15 cellular contexts compared by ENCODE assay signal in the genomic region with DNA sequence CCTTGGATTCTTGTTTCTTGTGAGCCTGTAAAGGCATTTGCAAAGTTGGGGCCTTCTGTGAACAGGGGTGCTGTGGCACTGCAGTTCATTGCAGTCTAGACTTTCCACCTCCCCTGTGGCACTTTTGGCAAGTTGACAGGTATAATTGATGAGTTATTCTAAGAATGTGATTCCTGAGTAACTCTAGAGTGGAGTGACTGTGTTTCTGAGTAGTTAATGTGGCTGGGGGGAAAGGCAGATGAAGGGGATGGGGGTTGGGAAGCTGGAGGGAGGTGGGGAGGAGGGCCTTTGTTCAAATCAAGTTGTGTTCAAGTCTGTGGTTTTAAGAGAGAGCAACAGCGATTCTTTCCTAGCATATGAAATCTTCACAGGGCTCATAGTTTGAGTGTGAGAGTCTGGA. TPM values are rescaled to one million over a fixed set of nuclear protein-coding genes. Genes with fewer than 3 reads are reported as not detected.
DNase-seq lines count a peak whose midpoint lies in the region; ATAC-seq and TF ChIP-seq lines count a peak whose summit lies in the region.
"Had no signal": no experiment of that assay in that cellular context is flagged by ENCODE, and none has a peak within 500 bp of the region (broad histone marks: within the 10 kb centered on the region; RNA-seq: fewer than 3 reads in every experiment).

No MANE protein-coding gene starts in this region.

- peak overlapping the region in 1 of 2 experiments; percentile 44 for H2BK12ac ChIP-seq in mesenchymal stem cell (ENCODE audit: low read length in 2 of 2)

- H2BK5ac ChIP-seq in mesenchymal stem cell (ENCODE audit: low read depth, low read length, poor library complexity, severe bottlenecking): no peak overlapping the region

- in situ Hi-C loops in mammary epithelial cell (cut with MboI; ENCODE audit: low sequenced_read_pairs in 2 of 2): no loop called here

- no peaks in the 10 kb centered on the region for H3K36me3 ChIP-seq in mammary epithelial cell (ENCODE audit: insufficient read depth, low read length)
- H3K36me3 ChIP-seq in body of pancreas (replicated peaks in 1 of 2; ENCODE audit: insufficient read depth in 1 of 2, low read depth in 2 of 2): no peaks in the 10 kb centered on the region
- peaks cover 0 to 18% of the 10 kb centered on the region in 2 experiments for H3K36me3 ChIP-seq in mesenchymal stem cell (ENCODE audit: control insufficient read depth in 1 of 2, insufficient read depth in 2 of 2, low read depth in 1 of 2, low read length in 2 of 2)
- no peaks in the 10 kb centered on the region for H3K36me3 ChIP-seq in uterus

- H2AFZ ChIP-seq in mammary epithelial cell (ENCODE audit: low read depth, low read length): no peak overlapping the region
- no peak overlapping the region for H2AFZ ChIP-seq in mesenchymal stem cell (ENCODE audit: low read depth, low read length)

- H3K9ac ChIP-seq in mammary epithelial cell (ENCODE audit: insufficient read depth, low read length) (no peak overlapping the region), mesenchymal stem cell (ENCODE audit: low read length) (no peak overlapping the region)

- peaks cover 6% of the 10 kb centered on the region for H3K4me1 Mint-ChIP-seq in MCF 10A (ENCODE audit: insufficient read depth, unreplicated experiment)
- H3K4me1 Mint-ChIP-seq: activated naive CD4-positive, alpha-beta T cell treated with anti-CD3 and anti-CD28 coated beads, Interleukin-2, amount 50 U/mL, for 24 hours had no signal

- no TSS peak for BruUV-seq in MCF 10A (replicated peaks; lab: Mats Ljungman, UMichigan)
- BruUV-seq in mammary epithelial cell (replicated peaks; lab: Mats Ljungman, UMichigan): no TSS peak

- H3K9me3 ChIP-seq in mammary epithelial cell (replicated peaks; ENCODE audit: insufficient read depth, low read length) (no peaks in the 10 kb centered on the region), body of pancreas (no peaks in the 10 kb centered on the region), mesenchymal stem cell (ENCODE audit: control insufficient read depth, low read length) (no peaks in the 10 kb centered on the region), uterus (no peaks in the 10 kb centered on the region)

- POLR2A ChIA-PET in MCF 10A (lab: Yijun Ruan, JAX): interaction anchor here (1.3 kb wide), 1 partner anchor 15 kb away, joined by 3 read pairs; no protein-coding TSS in a partner anchor

- H3K27ac ChIP-seq in mammary epithelial cell (ENCODE audit: insufficient read depth, low read depth, low read length) (no peak overlapping the region), body of pancreas (peak overlapping the region; percentile 22 to 70 (median 62)), mesenchymal stem cell (ENCODE audit: low read length, poor library complexity, severe bottlenecking) (peak overlapping the region; percentile 65), uterus (peak overlapping the region; percentile 88 to 94)

- H3K27ac Mint-ChIP-seq in MCF 10A (ENCODE audit: low read depth, unreplicated experiment): no peak overlapping the region
- H3K27ac Mint-ChIP-seq: activated naive CD4-positive, alpha-beta T cell treated with anti-CD3 and anti-CD28 coated beads, Interleukin-2, amount 50 U/mL, for 24 hours; T-helper 2 cell treated with Interferon-gamma antibody and Interleukin-4, amounts not matched to agents 5 μg/mL and 100 μg/mL, for 36 hours had no signal

- no peak overlapping the region for H3K4ac ChIP-seq in mesenchymal stem cell (ENCODE audit: low read depth in 1 of 2, low read length in 2 of 2)

- H3K79me2 ChIP-seq in mammary epithelial cell (ENCODE audit: insufficient read depth, low read length): no peaks in the 10 kb centered on the region

- no peak overlapping the region for H2BK120ac ChIP-seq in mesenchymal stem cell (ENCODE audit: low read depth, low read length)

- H3K4me1 ChIP-seq in mammary epithelial cell (ENCODE audit: insufficient read depth, low read length) (peaks cover 3% of the 10 kb centered on the region), body of pancreas (peaks cover 75% of the 10 kb centered on the region), mesenchymal stem cell (ENCODE audit: control insufficient read depth, insufficient read depth, low read depth, low read length) (peaks cover 13% of the 10 kb centered on the region), uterus (peaks cover 6 to 17% of the 10 kb centered on the region in 2 donors)

- no peak overlapping the region for H3K4me3 ChIP-seq in mammary epithelial cell (replicated peaks in 1 of 3; ENCODE audit: insufficient read depth in 1 of 3, low read depth in 2 of 3, low read length in 3 of 3)
- H3K4me3 ChIP-seq in body of pancreas: no peak overlapping the region
- H3K4me3 ChIP-seq in mesenchymal stem cell (ENCODE audit: insufficient read depth in 1 of 2, low read depth in 1 of 2, low read length in 2 of 2): no peak overlapping the region
- no peak overlapping the region for H3K4me3 ChIP-seq in uterus

- H2AK5ac ChIP-seq in mesenchymal stem cell (ENCODE audit: low read length, severe bottlenecking): no peak overlapping the region

- no peak overlapping the region for H3K23ac ChIP-seq in mesenchymal stem cell (ENCODE audit: low read length in 2 of 2)

- no peak overlapping the region for H2BK15ac ChIP-seq in mesenchymal stem cell (ENCODE audit: low read depth, poor library complexity, severe bottlenecking)

- H4K91ac ChIP-seq in mesenchymal stem cell (ENCODE audit: low read length): no peak overlapping the region

- H4K20me1 ChIP-seq in mammary epithelial cell (ENCODE audit: insufficient read depth, low read length): no peaks in the 10 kb centered on the region

- intact Hi-C loops in MCF 10A (cut with micrococcal nuclease) (no loop called here), mammary epithelial cell (cut with micrococcal nuclease) (no loop called here), body of pancreas (cut with DNase I) (no loop called here), uterus (cut with DNase I; ENCODE audit: low total_unique reads) (no loop called here)

- no peaks in the 10 kb centered on the region for H3K9me3 Mint-ChIP-seq in MCF 10A (ENCODE audit: unreplicated experiment)
- H3K9me3 Mint-ChIP-seq: activated naive CD4-positive, alpha-beta T cell treated with anti-CD3 and anti-CD28 coated beads, Interleukin-2, amount 50 U/mL, for 24 hours; T-helper 2 cell treated with Interferon-gamma antibody and Interleukin-4, amounts not matched to agents 5 μg/mL and 100 μg/mL, for 36 hours had no signal

- H3K36me3 Mint-ChIP-seq in MCF 10A (ENCODE audit: insufficient read depth, unreplicated experiment): no peaks in the 10 kb centered on the region
- H3K36me3 Mint-ChIP-seq: activated naive CD4-positive, alpha-beta T cell treated with anti-CD3 and anti-CD28 coated beads, Interleukin-2, amount 50 U/mL, for 24 hours had no signal

- TF ChIP-seq POLR2A in body of pancreas (IDR thresholded peaks at IDR 0.05): no peak
- TF ChIP-seq POLR2A in uterus (IDR thresholded peaks at IDR 0.05): no peak

- CTCF ChIA-PET in MCF 10A (lab: Yijun Ruan, JAX) (no interaction called here), mammary epithelial cell (lab: Charles Lee; ENCODE audit: low non-redundant PET) (no interaction called here)

- no peak overlapping the region for H3K4me2 ChIP-seq in mammary epithelial cell (ENCODE audit: insufficient read depth, low read depth, low read length)
- peak overlapping the region; percentile 34 for H3K4me2 ChIP-seq in mesenchymal stem cell (ENCODE audit: low read length, poor library complexity, severe bottlenecking)

- peak; percentile 24 for DNase-seq in MCF 10A (ENCODE audit: unreplicated experiment)
- no peak for DNase-seq in mammary epithelial cell
- DNase-seq in body of pancreas: no peak
- DNase-seq in mesenchymal stem cell: peak; percentile 44
- no peak for DNase-seq in uterus
- no peak for DNase-seq in middle frontal gyrus (ENCODE audit: extremely low spot score, low spot score)
- no peak for DNase-seq in NCI-H524 (lab: John Stamatoyannopoulos, UW)
- DNase-seq: activated CD8-positive, alpha-beta memory T cell treated with anti-CD3 and anti-CD28 coated beads for 24 hours; DND-41; NCI-H187; stimulated activated CD4-positive, alpha-beta T cell treated with anti-CD3 and anti-CD28 coated beads, Interleukin-12 subunit alpha, Interleukin-12 subunit beta, amount 100 ng/mL, for 4 hours; stimulated activated CD8-positive, alpha-beta memory T cell treated with anti-CD3 and anti-CD28 coated beads, Interleukin-4, amount 100 ng/mL, for 48 hours had no signal

- H3K27me3 Mint-ChIP-seq in MCF 10A (ENCODE audit: insufficient read depth, unreplicated experiment): no peaks in the 10 kb centered on the region

- no peaks in the 10 kb centered on the region for H3K27me3 ChIP-seq in mammary epithelial cell (ENCODE audit: insufficient read depth, low read length)
- H3K27me3 ChIP-seq in body of pancreas: no peaks in the 10 kb centered on the region
- no peaks in the 10 kb centered on the region for H3K27me3 ChIP-seq in mesenchymal stem cell (ENCODE audit: control insufficient read depth in 1 of 2, insufficient read depth in 1 of 2, low read length in 2 of 2)
- H3K27me3 ChIP-seq in uterus: no peaks in the 10 kb centered on the region

- H4K8ac ChIP-seq in mesenchymal stem cell (ENCODE audit: low read length): peak overlapping the region; percentile 31

- WGBS in mammary epithelial cell (ENCODE audit: low coverage, missing lambda C conversion rate): 20% methylated on average over 1 of the region's 1 CpG
- 50 to 73% methylated on average over 1 of the region's 1 CpG for WGBS in body of pancreas, 2 donors
- WGBS in mesenchymal stem cell: 50% methylated on average over 1 of the region's 1 CpG

- H3K14ac ChIP-seq in mesenchymal stem cell (ENCODE audit: low read length in 2 of 2): no peak overlapping the region

- dilution Hi-C loops in mammary epithelial cell (cut with HindIII; ENCODE audit: low sequenced_read_pairs): no loop called here

- no peak overlapping the region for H3K4me3 Mint-ChIP-seq in MCF 10A (ENCODE audit: unreplicated experiment)
- H3K4me3 Mint-ChIP-seq: activated naive CD4-positive, alpha-beta T cell treated with anti-CD3 and anti-CD28 coated beads, Interleukin-2, amount 50 U/mL, for 24 hours; T-helper 2 cell treated with Interferon-gamma antibody and Interleukin-4, amounts not matched to agents 5 μg/mL and 100 μg/mL, for 36 hours had no signal

- H3K79me1 ChIP-seq in mesenchymal stem cell (replicated peaks; ENCODE audit: low read length, poor library complexity, severe bottlenecking): peaks cover 13% of the 10 kb centered on the region

- TF ChIP-seq CTCF in MCF 10A (IDR thresholded peaks at IDR 0.05; ENCODE audit: unreplicated experiment) (no peak), mammary epithelial cell (conservative IDR thresholded peaks at IDR 0.05 in 1 of 2, IDR thresholded peaks at IDR 0.05 in 1 of 2; ENCODE audit: extremely low read depth in 1 of 2, insufficient read depth in 1 of 2, low read depth in 1 of 2, low read length in 2 of 2) (no peak), body of pancreas (IDR thresholded peaks at IDR 0.05) (no peak), uterus (IDR thresholded peaks at IDR 0.05) (no peak)

- H3K18ac ChIP-seq in mesenchymal stem cell (ENCODE audit: low read depth in 1 of 2, low read length in 2 of 2): peak overlapping the region in 1 of 2 experiments; percentile 74

- ATAC-seq in body of pancreas (peak; percentile 52), HG02763 (IDR thresholded peaks at IDR 0.05; ENCODE audit: unreplicated experiment) (no peak)

RNA-seq across cellular contexts. Expression of a gene that starts 32.9 kb away (rescaled TPM):
- total RNA-seq in MCF 10A (2022) (2.3 and 5.8 TPM in 2 replicates), mammary epithelial cell (10 to 100 TPM; 10.2 to 14.8 TPM), body of pancreas (100 to 1,000 TPM in 1 of 2 donors, 10 to 100 TPM in 1; 83.1 to 111 TPM), uterus (100 to 1,000 TPM; 122 to 831 (median 207) TPM)
- 4.9 TPM for polyA plus RNA-seq in mammary epithelial cell
- polyA minus RNA-seq in mammary epithelial cell: 6.4 TPM
- polyA plus RNA-seq in mesenchymal stem cell (2013, experiment 1 of 2): 32.7 TPM
- polyA plus RNA-seq in mesenchymal stem cell (2013, experiment 2 of 2): 33.2 TPM

Comparison
In these comparisons a context has a peak if more than half of its experiments do, and no peak if none do; other contexts are left out.
1. DNase-seq: peak in MCF 10A (single experiment) and mesenchymal stem cell (single experiment); none in mammary epithelial cell (single experiment), body of pancreas (0 of 4), uterus (0 of 2), middle frontal gyrus (single experiment) and NCI-H524 (0 of 2).
2. RNA of a gene that starts 32.9 kb away (total RNA-seq): 122 to 831 TPM in uterus and 83.1 to 111 TPM in body of pancreas; 10.2 to 14.8 TPM in mammary epithelial cell and 2.3 to 5.8 TPM in MCF 10A; every median in the first group is over 4 times any median in the second.